In genomic region chr6:62283359-62283758, GRCh38 we compare ENCODE assay signal across 1 cellular context.
TF ChIP-seq lines count a peak whose summit lies in the region.

No MANE protein-coding gene starts in this region.

TF ChIP-seq in GM23338, 12 proteins besides CTCF, POLR2A, EP300 and RAD21 (continued from another document):
- TF ChIP-seq ZNF462 (CRISPR knock-in tag; IDR thresholded peaks at IDR 0.05) = no peak
- TF ChIP-seq EZH2 (IDR thresholded peaks at IDR 0.05; ENCODE audit: low read depth, unreplicated experiment) = no peak
- no peak for TF ChIP-seq ZNF114 (CRISPR knock-in tag; IDR thresholded peaks at IDR 0.05)
- TF ChIP-seq ETS1 (IDR thresholded peaks at IDR 0.05) = no peak
- TF ChIP-seq CREB1 (CRISPR knock-in tag; IDR thresholded peaks at IDR 0.05; ENCODE audit: low read depth) = no peak
- TF ChIP-seq NANOG (IDR thresholded peaks at IDR 0.05; ENCODE audit: borderline replicate concordance) = no peak
- no peak for TF ChIP-seq POLR2AphosphoS5 (IDR thresholded peaks at IDR 0.05; ENCODE audit: low read depth)
- no peak for TF ChIP-seq STAT1 (IDR thresholded peaks at IDR 0.05; ENCODE audit: unreplicated experiment)
TF ChIP-seq in GM23338: peak in this region for 0.
